Comparison of ENCODE assay signal across 16 cellular contexts in genomic region chr2:24515841-24516240, GRCh38. TPM values are rescaled to one million over a fixed set of nuclear protein-coding genes. Genes with fewer than 3 reads are reported as not detected.
DNase-seq lines count a peak whose midpoint lies in the region; ATAC-seq and TF ChIP-seq lines count a peak whose summit lies in the region.
"Had no signal": no experiment of that assay in that cellular context is flagged by ENCODE, and none has a peak within 500 bp of the region (broad histone marks: within the 10 kb centered on the region; RNA-seq: fewer than 3 reads in every experiment).

No MANE protein-coding gene starts in this region.

- peaks cover 6% of the 10 kb centered on the region for H3K36me3 Mint-ChIP-seq in activated T-cell treated with anti-CD3 and anti-CD28 coated beads, Interleukin-2, amount 50 U/mL, for 24 hours (ENCODE audit: low read depth)
- H3K36me3 Mint-ChIP-seq in activated T-cell treated with anti-CD3 and anti-CD28 coated beads, Interleukin-2, amount 50 U/mL, for 4 hours (ENCODE audit: insufficient read depth): peaks cover 8% of the 10 kb centered on the region
- H3K36me3 Mint-ChIP-seq in stimulated activated naive B cell treated with anti-CD40 and anti-IgM and Interleukin-4, amounts not matched to agents 10 μg/mL and 1 μg/mL and 100 μg/mL, for 72 hours: peaks cover 3 to 5% of the 10 kb centered on the region in 2 donors
- H3K36me3 Mint-ChIP-seq: activated naive CD8-positive, alpha-beta T cell had no signal

- peaks cover 10% of the 10 kb centered on the region for H3K4me1 ChIP-seq in PC-3 (ENCODE audit: insufficient read depth, low read length)
- H3K4me1 ChIP-seq: Caco-2 had no signal

- H3K4me3 Mint-ChIP-seq in activated T-cell treated with anti-CD3 and anti-CD28 coated beads, Interleukin-2, amount 50 U/mL, for 24 hours: no peak overlapping the region
- H3K4me3 Mint-ChIP-seq in activated T-cell treated with anti-CD3 and anti-CD28 coated beads, Interleukin-2, amount 50 U/mL, for 4 hours: no peak overlapping the region
- no peak overlapping the region for H3K4me3 Mint-ChIP-seq in stimulated activated naive B cell treated with anti-CD40 and anti-IgM and Interleukin-4, amounts not matched to agents 10 μg/mL and 1 μg/mL and 100 μg/mL, for 72 hours
- H3K4me3 Mint-ChIP-seq: activated naive CD8-positive, alpha-beta T cell had no signal

- H3F3A ChIP-seq in PC-3 (ENCODE audit: low read length, unreplicated experiment): no peaks in the 10 kb centered on the region

- no peaks in the 10 kb centered on the region for H3K27me3 Mint-ChIP-seq in activated T-cell treated with anti-CD3 and anti-CD28 coated beads, Interleukin-2, amount 50 U/mL, for 24 hours
- H3K27me3 Mint-ChIP-seq in activated T-cell treated with anti-CD3 and anti-CD28 coated beads, Interleukin-2, amount 50 U/mL, for 4 hours (ENCODE audit: low read depth): no peaks in the 10 kb centered on the region
- no peaks in the 10 kb centered on the region for H3K27me3 Mint-ChIP-seq in stimulated activated naive B cell treated with anti-CD40 and anti-IgM and Interleukin-4, amounts not matched to agents 10 μg/mL and 1 μg/mL and 100 μg/mL, for 72 hours
- H3K27me3 Mint-ChIP-seq: activated naive CD8-positive, alpha-beta T cell; naive thymus-derived CD4-positive, alpha-beta T cell had no signal

- H3K9ac ChIP-seq in PC-3 (ENCODE audit: low read length): no peak overlapping the region

- no peak overlapping the region for H2AFZ ChIP-seq in PC-3 (ENCODE audit: low read length)

- H3K9me2 ChIP-seq in PC-3 (replicated peaks; ENCODE audit: low read length): no peaks in the 10 kb centered on the region

- no peaks in the 10 kb centered on the region for H3K27me3 ChIP-seq in PC-3 (ENCODE audit: low read length)

- intact Hi-C loops in PC-3 (cut with micrococcal nuclease): no loop called here

- peak overlapping the region; percentile 34 for H3K4me2 ChIP-seq in PC-3 (ENCODE audit: low read length)

- no peaks in the 10 kb centered on the region for H3K9me3 ChIP-seq in PC-3 (ENCODE audit: low read length)
- H3K9me3 ChIP-seq: Caco-2 had no signal

- POLR2A ChIA-PET in PC-3 (lab: Charles Lee; ENCODE audit: unreplicated experiment): no interaction called here

- ATAC-seq in activated T-cell treated with anti-CD3 and anti-CD28 coated beads, Interleukin-2, amount 50 U/mL, for 4 hours: no peak
- peak; percentile 82 for ATAC-seq in PC-3
- ATAC-seq in esophagus mucosa: peak; percentile 52
- peak; percentile 64 to 70 for ATAC-seq in stimulated activated naive B cell treated with anti-CD40 and anti-IgM and Interleukin-4, amounts not matched to agents 10 μg/mL and 1 μg/mL and 100 μg/mL, for 72 hours (replicated peaks)
- no peak for ATAC-seq in GM18868 (IDR thresholded peaks at IDR 0.05; ENCODE audit: unreplicated experiment)
- ATAC-seq: naive thymus-derived CD4-positive, alpha-beta T cell had no signal

- no peaks in the 10 kb centered on the region for H3K36me3 ChIP-seq in PC-3 (ENCODE audit: low read depth, low read length)

- peaks cover 72% of the 10 kb centered on the region for H3K4me1 Mint-ChIP-seq in activated T-cell treated with anti-CD3 and anti-CD28 coated beads, Interleukin-2, amount 50 U/mL, for 24 hours (ENCODE audit: low read depth)
- H3K4me1 Mint-ChIP-seq in activated T-cell treated with anti-CD3 and anti-CD28 coated beads, Interleukin-2, amount 50 U/mL, for 4 hours (ENCODE audit: low read depth): peaks cover 57% of the 10 kb centered on the region
- peaks cover 19 to 52% of the 10 kb centered on the region in 2 donors for H3K4me1 Mint-ChIP-seq in stimulated activated naive B cell treated with anti-CD40 and anti-IgM and Interleukin-4, amounts not matched to agents 10 μg/mL and 1 μg/mL and 100 μg/mL, for 72 hours

- H4K20me1 ChIP-seq in PC-3 (ENCODE audit: low read length): no peaks in the 10 kb centered on the region

- H3K27ac ChIP-seq in PC-3 (ENCODE audit: low read length): 0 out of 2 replicates have a peak overlapping the region, but pooled peaks have one; percentile 4

- H3K9me3 Mint-ChIP-seq in activated T-cell treated with anti-CD3 and anti-CD28 coated beads, Interleukin-2, amount 50 U/mL, for 24 hours: peaks cover 2% of the 10 kb centered on the region
- H3K9me3 Mint-ChIP-seq in activated T-cell treated with anti-CD3 and anti-CD28 coated beads, Interleukin-2, amount 50 U/mL, for 4 hours: peaks cover 5% of the 10 kb centered on the region
- H3K9me3 Mint-ChIP-seq in stimulated activated naive B cell treated with anti-CD40 and anti-IgM and Interleukin-4, amounts not matched to agents 10 μg/mL and 1 μg/mL and 100 μg/mL, for 72 hours: peaks cover 2% of the 10 kb centered on the region in 2 donors

- CTCF ChIA-PET in PC-3 (lab: Charles Lee): no interaction called here

- H3K79me2 ChIP-seq in PC-3 (ENCODE audit: low read length): peaks cover 5% of the 10 kb centered on the region; the same call in 1 of the 2 replicates

- H3K27ac Mint-ChIP-seq in activated T-cell treated with anti-CD3 and anti-CD28 coated beads, Interleukin-2, amount 50 U/mL, for 24 hours: peak overlapping the region; percentile 53
- no peak overlapping the region for H3K27ac Mint-ChIP-seq in stimulated activated naive B cell treated with anti-CD40 and anti-IgM and Interleukin-4, amounts not matched to agents 10 μg/mL and 1 μg/mL and 100 μg/mL, for 72 hours
- H3K27ac Mint-ChIP-seq: activated naive CD8-positive, alpha-beta T cell; naive thymus-derived CD4-positive, alpha-beta T cell had no signal

- no peak overlapping the region for H3K4me3 ChIP-seq in PC-3 (ENCODE audit: low read length)

- DNase-seq in activated T-cell treated with anti-CD3 and anti-CD28 coated beads, Interleukin-2, amount 50 U/mL, for 24 hours: no peak
- no peak for DNase-seq in activated T-cell treated with anti-CD3 and anti-CD28 coated beads, Interleukin-2, amount 50 U/mL, for 4 hours
- peak; percentile 31 for DNase-seq in PC-3
- DNase-seq in stimulated activated naive B cell treated with anti-CD40 and anti-IgM and Interleukin-4, amounts not matched to agents 10 μg/mL and 1 μg/mL and 100 μg/mL, for 72 hours: no peak
- DNase-seq in medulla oblongata (ENCODE audit: extremely low spot score): no peak
- DNase-seq in kidney glomerular epithelial cell (lab: John Stamatoyannopoulos, UW): no peak
- DNase-seq: activated CD4-positive, CD25-positive, alpha-beta regulatory T cell treated with anti-CD3 and anti-CD28 coated beads, Interleukin-2, amount 50 U/mL, for 72 hours; Caco-2; central memory CD4-positive, alpha-beta T cell; head of caudate nucleus; naive thymus-derived CD4-positive, alpha-beta T cell; NCI-H1105 treated with DMSO at 0.1 percent for 48 hours; NCI-H345 had no signal

- no peak for TF ChIP-seq CTCF in PC-3 (conservative IDR thresholded peaks at IDR 0.05; ENCODE audit: low read depth, low read length)

- BruUV-seq in PC-3 (replicated peaks; lab: Mats Ljungman, UMichigan): no TSS peak

RNA-seq across cellular contexts. Expression of gene NCOA1, which starts 24.8 kb away (rescaled TPM):
- total RNA-seq in activated T-cell treated with anti-CD3 and anti-CD28 coated beads, Interleukin-2, amount 50 U/mL, for 4 hours: 10 to 100 TPM; 23.9 to 36.9 (median 34.5) TPM
- total RNA-seq in PC-3 (2014; rRNA removed) (7.5 and 8.2 TPM in 2 replicates), esophagus mucosa (27.9 TPM)

Comparison
In these comparisons a context has a peak if more than half of its experiments do, and no peak if none do; other contexts are left out.
1. ATAC-seq: peak in PC-3 (single experiment), esophagus mucosa (single experiment) and stimulated activated naive B cell treated with anti-CD40 and anti-IgM and Interleukin-4, amounts not matched to agents 10 μg/mL and 1 μg/mL and 100 μg/mL, for 72 hours (2 of 2); none in activated T-cell treated with anti-CD3 and anti-CD28 coated beads, Interleukin-2, amount 50 U/mL, for 4 hours (0 of 2) and GM18868 (single experiment).